In the genomic region with DNA sequence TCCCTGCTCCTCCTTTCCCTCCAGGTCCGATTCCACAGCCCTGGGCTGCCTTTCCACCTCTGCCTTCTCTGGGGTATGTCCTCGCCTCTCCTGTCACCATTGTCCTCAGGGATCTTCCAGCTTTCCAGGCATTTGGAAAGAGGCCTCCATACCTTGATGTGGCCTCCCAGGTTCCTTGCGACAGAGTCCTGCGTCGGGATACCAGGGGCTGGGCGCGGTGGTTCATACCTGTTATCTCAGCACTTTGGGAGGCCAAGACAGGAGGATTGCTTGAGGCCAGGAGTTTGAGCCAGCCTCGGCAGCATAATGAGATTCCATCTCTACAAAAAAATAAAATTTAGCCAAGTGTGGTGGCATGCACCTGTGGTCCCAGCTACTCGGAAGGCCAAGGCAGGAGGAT, we compare ENCODE assay signal across 19 cellular contexts.
A peak's percentile ranks its signal among the peaks of the same experiment; 100 is the strongest.
DNase-seq lines count a peak whose midpoint lies in the region; ATAC-seq, FAIRE-seq and TF ChIP-seq lines count a peak whose summit lies in the region.
"Had no signal": no experiment of that assay in that cellular context is flagged by ENCODE, and none has a peak within 500 bp of the region (broad histone marks: within the 10 kb centered on the region; RNA-seq: fewer than 3 reads in every experiment).

No MANE protein-coding gene starts in this region.

- RAD21 ChIA-PET in GM12878 (lab: Charles Lee; ENCODE audit: unreplicated experiment): interaction anchor here (0.6 to 5.8 kb wide), 3 partner anchors 14 to 131 kb away, joined by 3 to 36 read pairs (median 19); no protein-coding TSS in a partner anchor

- no peaks in the 10 kb centered on the region for H3K36me3 ChIP-seq in KOPT-K1 (ENCODE audit: insufficient read depth, low read length)
- H3K36me3 ChIP-seq in GM12878 (ENCODE audit: control insufficient read depth in 2 of 2, insufficient read depth in 2 of 2, low read length in 1 of 2): peaks cover 0 to 4% of the 10 kb centered on the region in 2 experiments; a peak in 3 of 4 replicates

- H3K27ac Mint-ChIP-seq in activated T-cell treated with anti-CD3 and anti-CD28 coated beads, Interleukin-2, amount 50 U/mL, for 24 hours: peak overlapping the region; percentile 27
- peak overlapping the region; percentile 12 for H3K27ac Mint-ChIP-seq in stimulated activated memory B cell treated with anti-CD40 and anti-IgM and Interleukin-4, amounts not matched to agents 10 μg/mL and 1 μg/mL and 100 μg/mL, for 72 hours

- no peak for TF ChIP-seq EP300 in GM12878 (IDR thresholded peaks at IDR 0.05; ENCODE audit: borderline replicate concordance in 1 of 2, control insufficient read depth in 1 of 2, low read depth in 2 of 2, low read length in 2 of 2)

- peaks cover 35% of the 10 kb centered on the region for H3K4me1 Mint-ChIP-seq in activated T-cell treated with anti-CD3 and anti-CD28 coated beads, Interleukin-2, amount 50 U/mL, for 24 hours (ENCODE audit: low read depth)
- H3K4me1 Mint-ChIP-seq in stimulated activated memory B cell treated with anti-CD40 and anti-IgM and Interleukin-4, amounts not matched to agents 10 μg/mL and 1 μg/mL and 100 μg/mL, for 72 hours: peaks cover 74% of the 10 kb centered on the region

- H3K27me3 ChIP-seq in GM12878 (replicated peaks in 1 of 2; ENCODE audit: control insufficient read depth in 2 of 2, insufficient read depth in 2 of 2, low read length in 1 of 2): no peaks in the 10 kb centered on the region

- peaks cover 77% of the 10 kb centered on the region for H3K4me1 ChIP-seq in GM12878 (ENCODE audit: control insufficient read depth, insufficient read depth, low read length)

- TF ChIP-seq POLR2A in GM12878 (IDR thresholded peaks at IDR 0.05; ENCODE audit: low read depth, low read length): no peak

- no peak for DNase-seq in activated T-cell treated with anti-CD3 and anti-CD28 coated beads, Interleukin-2, amount 50 U/mL, for 24 hours
- DNase-seq in activated T-cell treated with anti-CD3 and anti-CD28 coated beads, Interleukin-2, amount 50 U/mL, for 48 hours: no peak
- no peak for DNase-seq in GM12878 (ENCODE audit: low read depth, low spot score)
- DNase-seq in NCI-H1930 (lab: John Stamatoyannopoulos, UW): no peak
- no peak for DNase-seq in germinal center (ENCODE audit: low spot score)
- DNase-seq: 8988T, C1 segment of cervical spinal cord, EL, NCI-H1417 treated with DMSO at 0.1 percent for 48 hours, NCI-H2029 treated with DMSO at 0.1 percent for 48 hours, NCI-H2171 treated with DMSO at 0.1 percent for 48 hours, NCI-H446 treated with DMSO at 0.1 percent for 48 hours, NCI-H748 treated with DMSO at 0.1 percent for 48 hours, PC-9 had no signal

- no TSS peak for BruUV-seq in GM12878 (replicated peaks; lab: Mats Ljungman, UMichigan)

- no peak overlapping the region for H3K4me3 Mint-ChIP-seq in activated T-cell treated with anti-CD3 and anti-CD28 coated beads, Interleukin-2, amount 50 U/mL, for 24 hours
- no peak overlapping the region for H3K4me3 Mint-ChIP-seq in stimulated activated memory B cell treated with anti-CD40 and anti-IgM and Interleukin-4, amounts not matched to agents 10 μg/mL and 1 μg/mL and 100 μg/mL, for 72 hours

- in situ Hi-C loops in GM12878 (cut with MboI): no loop called here

- no peaks in the 10 kb centered on the region for H3K27me3 Mint-ChIP-seq in activated T-cell treated with anti-CD3 and anti-CD28 coated beads, Interleukin-2, amount 50 U/mL, for 24 hours
- H3K27me3 Mint-ChIP-seq in stimulated activated memory B cell treated with anti-CD40 and anti-IgM and Interleukin-4, amounts not matched to agents 10 μg/mL and 1 μg/mL and 100 μg/mL, for 72 hours: no peaks in the 10 kb centered on the region

- no peak overlapping the region for H3K9ac ChIP-seq in GM12878 (ENCODE audit: control insufficient read depth, insufficient read depth, low read length)

- peaks cover 19% of the 10 kb centered on the region for H3K79me2 ChIP-seq in GM12878 (ENCODE audit: control insufficient read depth, insufficient read depth, low read length)

- TF ChIP-seq RAD21 in GM12878 (IDR thresholded peaks at IDR 0.05; ENCODE audit: insufficient read depth, low read depth, low read length): no peak

- H3K4me3 ChIP-seq in GM12878: no peak overlapping the region
- H3K4me3 ChIP-seq: K562, PC-9 had no signal

- POLR2A ChIA-PET in GM12878 (lab: Charles Lee): no interaction called here

- no peak for TF ChIP-seq CTCF in GM12878 (IDR thresholded peaks at IDR 0.05 in 2 of 3, conservative IDR thresholded peaks at IDR 0.05 in 1 of 3; ENCODE audit: control insufficient read depth in 2 of 3, extremely low read depth in 1 of 3, insufficient read depth in 1 of 3, low read depth in 3 of 3, low read length in 3 of 3)

- H3K27ac ChIP-seq in KOPT-K1 (ENCODE audit: low read depth, low read length, poor library complexity, severe bottlenecking): peak overlapping the region; percentile 80
- peak overlapping the region; percentile 30 for H3K27ac ChIP-seq in GM12878 (ENCODE audit: control insufficient read depth, insufficient read depth)
- H3K27ac ChIP-seq: PC-9 had no signal

- FAIRE-seq in GM12878 (lab: Jason Lieb, UNC): no peak
- FAIRE-seq: K562 had no signal

- intact Hi-C loops in GM12878 (cut with micrococcal nuclease; ENCODE audit: unreplicated experiment): no loop called here

- no peaks in the 10 kb centered on the region for H4K20me1 ChIP-seq in GM12878 (ENCODE audit: control insufficient read depth, insufficient read depth)

- 93% methylated on average over 9 of the region's 9 CpGs for WGBS in GM12878 (ENCODE audit: insufficient coverage, insufficient replicate concordance, low lambda C conversion rate, missing lambda C conversion rate)

- H3K9me3 Mint-ChIP-seq in activated T-cell treated with anti-CD3 and anti-CD28 coated beads, Interleukin-2, amount 50 U/mL, for 24 hours: no peaks in the 10 kb centered on the region
- peaks cover under 1% of the 10 kb centered on the region for H3K9me3 Mint-ChIP-seq in stimulated activated memory B cell treated with anti-CD40 and anti-IgM and Interleukin-4, amounts not matched to agents 10 μg/mL and 1 μg/mL and 100 μg/mL, for 72 hours

- SMC1A ChIA-PET in GM12878 (lab: Charles Lee; ENCODE audit: uncharacterized antibody, unreplicated experiment): interaction anchor here (1.2 to 4.8 kb wide), 4 partner anchors 33 to 131 kb away, joined by 3 to 37 read pairs (median 18); no protein-coding TSS in a partner anchor

- ATAC-seq in GM12878: no peak
- ATAC-seq in stimulated activated memory B cell treated with anti-CD40 and anti-IgM and Interleukin-4, amounts not matched to agents 10 μg/mL and 1 μg/mL and 100 μg/mL, for 72 hours: no peak
- no peak for ATAC-seq in HG03095 (IDR thresholded peaks at IDR 0.05; ENCODE audit: unreplicated experiment)
- ATAC-seq: HCT116 had no signal

- no peak overlapping the region for H2AFZ ChIP-seq in GM12878 (ENCODE audit: control insufficient read depth, low read depth, low read length)
- H2AFZ ChIP-seq: PC-9 had no signal

- H3K4me2 ChIP-seq in GM12878 (ENCODE audit: control insufficient read depth, insufficient read depth): no peak overlapping the region; the same call in 1 of the 2 replicates
- H3K4me2 ChIP-seq: PC-9 had no signal

- H3K36me3 Mint-ChIP-seq in activated T-cell treated with anti-CD3 and anti-CD28 coated beads, Interleukin-2, amount 50 U/mL, for 24 hours (ENCODE audit: low read depth): peaks cover 4% of the 10 kb centered on the region
- peaks cover 5% of the 10 kb centered on the region for H3K36me3 Mint-ChIP-seq in stimulated activated memory B cell treated with anti-CD40 and anti-IgM and Interleukin-4, amounts not matched to agents 10 μg/mL and 1 μg/mL and 100 μg/mL, for 72 hours

- CTCF ChIA-PET in GM12878 (lab: Yijun Ruan, JAX): interaction anchor here (1.3 to 2.2 kb wide), 3 partner anchors 33 to 169 kb away, joined by 3 to 7 read pairs (median 4); no protein-coding TSS in a partner anchor

- H3K9me3 ChIP-seq in KOPT-K1 (ENCODE audit: insufficient read depth, low read length, poor library complexity, severe bottlenecking): no peaks in the 10 kb centered on the region
- H3K9me3 ChIP-seq in GM12878 (replicated peaks; ENCODE audit: control insufficient read depth, insufficient read depth, low read length): peaks cover 5% of the 10 kb centered on the region; the same call in 2 of the 3 replicates

TF ChIP-seq in GM12878, 131 proteins besides CTCF, POLR2A, EP300 and RAD21:
- TF ChIP-seq BHLHE40 (IDR thresholded peaks at IDR 0.05; ENCODE audit: borderline replicate concordance in 1 of 2, low read depth in 2 of 2, low read length in 1 of 2): no peak
- 0 out of 2 replicates have a peak, but pooled peaks have one; percentile 12 for TF ChIP-seq IKZF1 (conservative IDR thresholded peaks at IDR 0.05)
- TF ChIP-seq EED (IDR thresholded peaks at IDR 0.05; ENCODE audit: low read depth): peak; percentile 13; the same call in 1 of the 2 replicates
